1 cellular context compared by ENCODE assay signal in the genomic region with DNA sequence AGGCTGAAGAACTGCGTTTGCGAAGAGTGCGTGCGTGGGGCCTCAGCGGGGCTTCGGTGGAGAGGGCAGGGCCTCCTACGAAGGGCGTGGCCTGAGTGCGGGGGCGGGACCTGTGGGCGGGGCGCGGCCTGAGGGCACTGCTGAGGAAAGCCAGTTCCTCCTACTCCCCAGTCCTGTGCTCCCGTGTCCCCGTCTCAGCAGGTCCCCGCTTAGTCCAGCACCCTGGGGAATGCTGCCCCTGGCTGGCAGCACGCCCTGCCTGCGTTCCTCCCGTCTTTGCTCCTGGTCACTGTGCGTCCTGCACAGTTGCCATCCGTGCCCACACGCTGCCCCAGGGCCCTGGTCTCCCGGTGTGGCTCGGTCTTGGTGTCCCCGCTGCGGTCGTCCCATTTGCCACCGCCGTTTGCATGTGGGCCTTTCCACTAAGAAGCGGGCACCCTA.
TF ChIP-seq lines count a peak whose summit lies in the region.

No MANE protein-coding gene starts in this region.

TF ChIP-seq in HepG2, 621 proteins besides CTCF, POLR2A, EP300 and RAD21 (continued from another document):
- TF ChIP-seq ZEB1 (IDR thresholded peaks at IDR 0.05; ENCODE audit: insufficient replicate concordance, low read depth) (no peak), MTF1 (CRISPR knock-in tag; IDR thresholded peaks at IDR 0.05) (no peak), ZFP62 (CRISPR knock-in tag; IDR thresholded peaks at IDR 0.05) (no peak), ZBTB38 (CRISPR knock-in tag; IDR thresholded peaks at IDR 0.05) (no peak)
- TF ChIP-seq, protein P1, sequence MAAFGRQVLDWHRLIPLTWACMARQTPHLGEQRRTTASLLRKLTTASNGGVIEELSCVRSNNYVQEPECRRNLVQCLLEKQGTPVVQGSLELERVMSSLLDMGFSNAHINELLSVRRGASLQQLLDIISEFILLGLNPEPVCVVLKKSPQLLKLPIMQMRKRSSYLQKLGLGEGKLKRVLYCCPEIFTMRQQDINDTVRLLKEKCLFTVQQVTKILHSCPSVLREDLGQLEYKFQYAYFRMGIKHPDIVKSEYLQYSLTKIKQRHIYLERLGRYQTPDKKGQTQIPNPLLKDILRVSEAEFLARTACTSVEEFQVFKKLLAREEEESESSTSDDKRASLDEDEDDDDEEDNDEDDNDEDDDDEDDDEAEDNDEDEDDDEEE (CRISPR knock-in tag; IDR thresholded peaks at IDR 0.05), result no peak
